ENCODE assay signal across 9 cellular contexts in genomic region chr10:85995791-85996190, GRCh38.
DNase-seq lines count a peak whose midpoint lies in the region; TF ChIP-seq lines count a peak whose summit lies in the region.
"Had no signal": no experiment of that assay in that cellular context is flagged by ENCODE, and none has a peak within 500 bp of the region (broad histone marks: within the 10 kb centered on the region; RNA-seq: fewer than 3 reads in every experiment).

No MANE protein-coding gene starts in this region.

- H3K36me3 ChIP-seq in transverse colon = no peaks in the 10 kb centered on the region
- H3K36me3 ChIP-seq: thoracic aorta had no signal

- no peaks in the 10 kb centered on the region for H3K4me1 ChIP-seq in transverse colon

- no peak overlapping the region for H3K4me3 ChIP-seq in lower leg skin (ENCODE audit: low read depth, poor library complexity, severe bottlenecking)
- H3K4me3 ChIP-seq in transverse colon = no peak overlapping the region
- H3K4me3 ChIP-seq: thoracic aorta had no signal

- TF ChIP-seq POLR2A in lower leg skin (IDR thresholded peaks at IDR 0.05) (no peak), transverse colon (IDR thresholded peaks at IDR 0.05) (no peak)

- H3K9me3 ChIP-seq in transverse colon = no peaks in the 10 kb centered on the region
- H3K9me3 ChIP-seq: thoracic aorta had no signal

- 30 to 48% methylated on average over 3 of the region's 3 CpGs for WGBS in lower leg skin, 2 donors
- whole genome bisulfite sequencing in transverse colon (ENCODE audit: low coverage in 1 of 2), 2 donors = 17 to 30% methylated on average over 2 to 3 of the region's 3 CpGs

- in situ Hi-C loops in transverse colon (cut with MboI; ENCODE audit: low pct_ligation_motif_present in 1 of 4, low pct_unique_long_range_greater_than_20kb in 1 of 4, low sequenced_read_pairs in 3 of 4) = no loop called here

- H3K27me3 ChIP-seq in transverse colon = no peaks in the 10 kb centered on the region

- intact Hi-C loops in lower leg skin (cut with DNase I; ENCODE audit: low total_unique reads) (no loop called here), transverse colon (cut with DNase I; ENCODE audit: low total_unique reads) (no loop called here)

- DNase-seq in ELR (ENCODE audit: low read depth) (peak; percentile 18), H4 (ENCODE audit: low spot score) (peak; percentile 15), NCI-H446 (lab: John Stamatoyannopoulos, UW) (peak; percentile 7 to 26), dermis blood vessel endothelial cell (peak; percentile 1), retina (peak; percentile 42), NOMO-1 treated with DMSO at 0.1 percent for 48 hours (lab: John Stamatoyannopoulos, UW; ENCODE audit: unreplicated experiment) (no peak), lower leg skin (ENCODE audit: low spot score in 2 of 2) (no peak), transverse colon (no peak)

- no peak overlapping the region for H3K27ac ChIP-seq in transverse colon
- H3K27ac ChIP-seq: thoracic aorta had no signal

- TF ChIP-seq CTCF in lower leg skin (IDR thresholded peaks at IDR 0.05) (no peak), transverse colon (IDR thresholded peaks at IDR 0.05) (peak in 1 of 5 experiments; percentile 26)

- no peak for TF ChIP-seq EP300 in transverse colon (IDR thresholded peaks at IDR 0.05; ENCODE audit: low read depth)

Comparison
In these comparisons a context has a peak if more than half of its experiments do, and no peak if none do; other contexts are left out.
1. DNase-seq: peak in ELR (single experiment), H4 (single experiment), NCI-H446 (2 of 2), dermis blood vessel endothelial cell (single experiment) and retina (single experiment); none in NOMO-1 treated with DMSO at 0.1 percent for 48 hours (single experiment), lower leg skin (0 of 2) and transverse colon (single experiment).